In the genomic region with DNA sequence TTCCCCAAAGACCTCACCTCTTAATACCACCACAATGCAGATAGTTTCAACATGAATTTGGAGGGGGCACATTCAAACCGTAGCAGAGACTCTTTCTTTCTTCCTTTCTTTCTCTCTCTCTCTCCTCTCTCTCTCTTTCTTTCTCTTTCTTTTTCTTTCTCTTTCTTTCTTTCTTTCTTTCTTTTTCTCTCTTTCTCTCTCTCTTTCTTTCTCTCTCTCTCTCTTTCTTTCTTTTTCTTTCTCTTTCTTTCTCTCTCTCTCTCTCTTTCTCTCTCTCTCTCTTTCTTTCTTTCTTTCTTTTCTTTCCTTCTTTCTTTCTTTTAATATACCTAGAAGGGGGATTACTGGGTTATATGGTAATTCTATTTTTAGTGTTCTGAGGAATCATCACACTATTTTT, we compare ENCODE assay signal across 9 cellular contexts. TPM values are rescaled to one million over a fixed set of nuclear protein-coding genes. Genes with fewer than 3 reads are reported as not detected.
"Had no signal": no experiment of that assay in that cellular context is flagged by ENCODE, and none has a peak within 500 bp of the region (broad histone marks: within the 10 kb centered on the region; RNA-seq: fewer than 3 reads in every experiment).

No MANE protein-coding gene starts in this region.

RNA-seq across cellular contexts. Expression of gene KLRB1, which starts 11.2 kb away (rescaled TPM):
- total RNA-seq: activated B cell treated with CpG ODN at 0.5 μM for 24 hours; activated CD4-positive, alpha-beta T cell treated with anti-CD3 and anti-CD28 coated beads, Interleukin-2, amount 10 ng/mL, durations not matched to agents 24 days and 14 days; activated naive CD8-positive, alpha-beta T cell treated with anti-CD3 and anti-CD28 coated beads for 36 hours; activated T-helper 1 cell treated with anti-CD3 and anti-CD28 coated beads, Interleukin-12 subunit alpha, Interleukin-12 subunit beta, Interleukin-2, Interleukin-4 antibody, amounts not matched to agents 30 ng/mL and 10 ng/mL and 1 ng/mL, durations not matched to agents 14 hours and 24 hours and 36 hours; cerebellum; LHCN-M2; M059J; PC-9; SK-MEL-5 had no signal
